Comparison of ENCODE assay signal across 22 cellular contexts in the genomic region with DNA sequence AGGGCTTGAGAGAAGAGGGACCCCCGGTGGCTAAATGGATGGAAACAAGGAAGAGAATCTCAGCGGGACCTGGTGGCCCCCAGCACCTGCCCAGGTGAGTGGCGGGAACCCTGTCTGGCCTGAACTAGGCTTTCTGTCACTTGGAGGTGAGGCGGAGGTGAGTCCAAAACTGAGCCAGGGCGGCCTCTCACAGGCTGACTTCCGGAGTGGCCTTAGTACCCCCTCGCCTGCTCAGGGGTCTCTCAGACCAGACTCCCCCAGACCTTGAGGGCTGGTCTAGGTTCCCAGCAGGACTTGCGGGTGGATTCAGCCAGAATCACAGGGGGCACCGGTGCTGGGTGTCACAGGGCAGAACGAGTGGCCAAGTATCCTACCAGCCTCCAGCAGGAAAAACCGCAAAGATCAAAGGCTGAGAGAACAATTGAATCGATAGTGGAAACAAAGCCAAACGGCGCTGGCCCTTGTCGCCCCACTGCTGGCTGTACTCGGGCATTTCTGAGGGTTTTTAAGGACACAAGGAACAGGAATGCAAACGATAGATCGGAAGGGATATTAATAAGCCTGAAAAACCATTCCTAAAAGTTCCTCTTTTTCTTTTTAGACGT.
DNase-seq lines count a peak whose midpoint lies in the region; ATAC-seq, FAIRE-seq and TF ChIP-seq lines count a peak whose summit lies in the region.
"Had no signal": no experiment of that assay in that cellular context is flagged by ENCODE, and none has a peak within 500 bp of the region (broad histone marks: within the 10 kb centered on the region; RNA-seq: fewer than 3 reads in every experiment).

No MANE protein-coding gene starts in this region.

- H3K9ac ChIP-seq in Loucy (ENCODE audit: low read depth, low read length, poor library complexity, severe bottlenecking) (no peak overlapping the region), H1 (replicated peaks in 1 of 4; ENCODE audit: extremely low read depth in 1 of 4, low read depth in 3 of 4, low read length in 3 of 4) (no peak overlapping the region)

- H3K9me3 Mint-ChIP-seq in activated CD4-positive, alpha-beta memory T cell treated with anti-CD3 and anti-CD28 coated beads, Interleukin-2, amount 10 ng/mL, durations not matched to agents 7 days and 5 days = no peaks in the 10 kb centered on the region
- H3K9me3 Mint-ChIP-seq in activated CD4-positive, alpha-beta memory T cell treated with anti-CD3 and anti-CD28 coated beads for 36 hours = no peaks in the 10 kb centered on the region
- H3K9me3 Mint-ChIP-seq: activated T-helper 1 cell treated with anti-CD3 and anti-CD28 coated beads, Interleukin-12 subunit alpha, Interleukin-12 subunit beta, Interleukin-2, Interleukin-4 antibody, amounts not matched to agents 30 ng/mL and 10 ng/mL and 1 ng/mL, durations not matched to agents 14 hours and 24 hours and 36 hours had no signal

- no peak overlapping the region for H2BK12ac ChIP-seq in H1 (ENCODE audit: low read depth, low read length)

- POLR2A ChIA-PET in activated CD4-positive, alpha-beta memory T cell treated with anti-CD3 and anti-CD28 coated beads, Interleukin-2, amount 10 ng/mL, durations not matched to agents 7 days and 5 days (lab: Charles Lee) = interaction anchor here (0.8 kb wide), 1 partner anchor 10 kb away, joined by 4 read pairs; no protein-coding TSS in a partner anchor
- POLR2A ChIA-PET in activated CD4-positive, alpha-beta memory T cell treated with anti-CD3 and anti-CD28 coated beads for 36 hours (lab: Charles Lee) = no interaction called here
- POLR2A ChIA-PET in H1 (lab: Charles Lee; ENCODE audit: partially characterized antibody) = no interaction called here

- H3K9me3 ChIP-seq in Loucy (ENCODE audit: insufficient read depth, low read depth, low read length) (no peaks in the 10 kb centered on the region), H1 (ENCODE audit: insufficient read depth in 2 of 2, low read depth in 1 of 2, low read length in 1 of 2) (peaks cover 4 to 11% of the 10 kb centered on the region in 2 experiments; a peak in 3 of 4 replicates)
- H3K9me3 ChIP-seq: adrenal gland had no signal

- no peak overlapping the region for H4K8ac ChIP-seq in H1 (ENCODE audit: extremely low read depth, insufficient read depth, low read length)

- 0 out of 2 replicates have a peak, but pooled peaks have one; percentile 10 for TF ChIP-seq CTCF in Loucy (conservative IDR thresholded peaks at IDR 0.05; ENCODE audit: low read length)
- TF ChIP-seq CTCF in H1 (IDR thresholded peaks at IDR 0.05; ENCODE audit: control extremely low read depth in 1 of 3, insufficient read depth in 1 of 3, low read depth in 1 of 3, low read length in 3 of 3) = no peak

- no peak for FAIRE-seq in H1 (lab: Jason Lieb, UNC)
- FAIRE-seq: frontal cortex, GM12892, TTC549 had no signal

- peaks cover 32% of the 10 kb centered on the region for H3K4me1 Mint-ChIP-seq in activated CD4-positive, alpha-beta memory T cell treated with anti-CD3 and anti-CD28 coated beads, Interleukin-2, amount 10 ng/mL, durations not matched to agents 7 days and 5 days
- peaks cover 17% of the 10 kb centered on the region for H3K4me1 Mint-ChIP-seq in activated CD4-positive, alpha-beta memory T cell treated with anti-CD3 and anti-CD28 coated beads for 36 hours (ENCODE audit: low read depth)

- H3K79me2 ChIP-seq in Loucy (ENCODE audit: insufficient read depth, low read length) (no peaks in the 10 kb centered on the region), H1 (ENCODE audit: control insufficient read depth in 1 of 2, insufficient read depth in 2 of 2, low read length in 2 of 2) (no peaks in the 10 kb centered on the region)

- peak overlapping the region; percentile 53; the same call in 1 of the 2 replicates for H2AK5ac ChIP-seq in H1 (ENCODE audit: low read depth, low read length)

- H3K56ac ChIP-seq in H1 (replicated peaks; ENCODE audit: insufficient read length, low read depth, low read length) = no peak overlapping the region

- H2BK15ac ChIP-seq in H1 (ENCODE audit: low read length) = no peak overlapping the region

- peak overlapping the region; percentile 60 for H3K4me3 Mint-ChIP-seq in activated CD4-positive, alpha-beta memory T cell treated with anti-CD3 and anti-CD28 coated beads, Interleukin-2, amount 10 ng/mL, durations not matched to agents 7 days and 5 days
- no peak overlapping the region for H3K4me3 Mint-ChIP-seq in activated CD4-positive, alpha-beta memory T cell treated with anti-CD3 and anti-CD28 coated beads for 36 hours
- H3K4me3 Mint-ChIP-seq: activated T-helper 1 cell treated with anti-CD3 and anti-CD28 coated beads, Interleukin-12 subunit alpha, Interleukin-12 subunit beta, Interleukin-2, Interleukin-4 antibody, amounts not matched to agents 30 ng/mL and 10 ng/mL and 1 ng/mL, durations not matched to agents 14 hours and 24 hours and 36 hours had no signal

- no peak overlapping the region for H3K4ac ChIP-seq in H1 (replicated peaks; ENCODE audit: insufficient read length, low read depth, low read length)

- no peak overlapping the region for H2BK5ac ChIP-seq in H1 (ENCODE audit: low read depth, low read length)

- no peaks in the 10 kb centered on the region for H3K9me2 ChIP-seq in Loucy (replicated peaks; ENCODE audit: low read depth, low read length)

- no peak for TF ChIP-seq EP300 in H1 (IDR thresholded peaks at IDR 0.05; ENCODE audit: borderline replicate concordance in 1 of 2, low read depth in 2 of 2, low read length in 2 of 2)

- peak overlapping the region; percentile 56 for H3K4me2 ChIP-seq in Loucy (ENCODE audit: low read depth, low read length, poor library complexity, severe bottlenecking)
- no peak overlapping the region for H3K4me2 ChIP-seq in H1 (ENCODE audit: insufficient read depth in 1 of 2, low read depth in 2 of 2, low read length in 2 of 2)

- peaks cover 35% of the 10 kb centered on the region for H3K27me3 Mint-ChIP-seq in activated CD4-positive, alpha-beta memory T cell treated with anti-CD3 and anti-CD28 coated beads, Interleukin-2, amount 10 ng/mL, durations not matched to agents 7 days and 5 days
- H3K27me3 Mint-ChIP-seq in activated CD4-positive, alpha-beta memory T cell treated with anti-CD3 and anti-CD28 coated beads for 36 hours = peaks cover 29% of the 10 kb centered on the region

- H4K5ac ChIP-seq in H1 (ENCODE audit: insufficient read length, low read depth, low read length) = no peak overlapping the region

- no peak overlapping the region for H2AFZ ChIP-seq in Loucy (ENCODE audit: low read length)
- H2AFZ ChIP-seq in H1 (ENCODE audit: low read length) = no peak overlapping the region

- peak overlapping the region; percentile 22 for H3K4me3 ChIP-seq in Loucy (ENCODE audit: low read length, poor library complexity, severe bottlenecking)
- no peak overlapping the region for H3K4me3 ChIP-seq in H1 (ENCODE audit: extremely low read depth in 1 of 4, insufficient read depth in 2 of 4, low read depth in 3 of 4, low read length in 4 of 4)
- H3K4me3 ChIP-seq: adrenal gland, lung, SJCRH30 had no signal

- no peaks in the 10 kb centered on the region for H3K79me1 ChIP-seq in H1 (ENCODE audit: low read depth, low read length)

- intact Hi-C loops in activated CD4-positive, alpha-beta memory T cell treated with anti-CD3 and anti-CD28 coated beads for 36 hours (cut with micrococcal nuclease) = no loop called here

- WGBS in H1 (ENCODE audit: extremely low coverage in 1 of 2, insufficient coverage in 1 of 2, insufficient read length in 1 of 2, insufficient replicate concordance in 2 of 2, low coverage in 1 of 2, low lambda C conversion rate in 2 of 2, missing lambda C conversion rate in 1 of 2), 2 experiments = 69% methylated on average over 18 of the region's 19 CpGs; no CpG with 5 or more reads in 1 of the 2 experiments

- H3K27ac ChIP-seq in H1 (ENCODE audit: low read depth, low read length) = no peak overlapping the region
- H3K27ac ChIP-seq: adrenal gland, SJCRH30 had no signal

- no peak overlapping the region for H2BK120ac ChIP-seq in H1 (replicated peaks; ENCODE audit: low read depth, low read length)

- H4K91ac ChIP-seq in H1 (replicated peaks; ENCODE audit: insufficient read length, low read length) = no peak overlapping the region

- H3K4me1 ChIP-seq in Loucy (ENCODE audit: insufficient read depth, low read length, poor library complexity, severe bottlenecking) = peaks cover 24% of the 10 kb centered on the region
- H3K4me1 ChIP-seq in H1 (replicated peaks in 1 of 4; ENCODE audit: control insufficient read depth in 3 of 4, insufficient read depth in 4 of 4, low read length in 3 of 4) = peaks cover 0 to 14% (median 4%) of the 10 kb centered on the region in 4 experiments; a peak in 5 of 7 replicates
- H3K4me1 ChIP-seq: adrenal gland, SJCRH30 had no signal

- no peaks in the 10 kb centered on the region for H3K36me3 Mint-ChIP-seq in activated CD4-positive, alpha-beta memory T cell treated with anti-CD3 and anti-CD28 coated beads, Interleukin-2, amount 10 ng/mL, durations not matched to agents 7 days and 5 days (ENCODE audit: low read depth)
- no peaks in the 10 kb centered on the region for H3K36me3 Mint-ChIP-seq in activated CD4-positive, alpha-beta memory T cell treated with anti-CD3 and anti-CD28 coated beads for 36 hours
- H3K36me3 Mint-ChIP-seq: naive thymus-derived CD4-positive, alpha-beta T cell had no signal

- no peaks in the 10 kb centered on the region for H4K20me1 ChIP-seq in Loucy (ENCODE audit: insufficient read depth, low read length, poor library complexity, severe bottlenecking)
- no peaks in the 10 kb centered on the region for H4K20me1 ChIP-seq in H1 (replicated peaks in 1 of 2; ENCODE audit: control insufficient read depth in 1 of 2, insufficient read depth in 2 of 2, low read length in 2 of 2)

- H3K27me3 ChIP-seq in Loucy (ENCODE audit: insufficient read depth, low read length, poor library complexity, severe bottlenecking) (no peaks in the 10 kb centered on the region), H1 (replicated peaks in 1 of 4; ENCODE audit: control insufficient read depth in 3 of 4, extremely low read depth in 1 of 4, insufficient read depth in 3 of 4, low read length in 3 of 4) (no peaks in the 10 kb centered on the region)

- CTCF ChIA-PET in activated CD4-positive, alpha-beta memory T cell treated with anti-CD3 and anti-CD28 coated beads, Interleukin-2, amount 10 ng/mL, durations not matched to agents 7 days and 5 days (lab: Charles Lee) = interaction anchor here (1.4 kb wide), 1 partner anchor 340 kb away, joined by 4 read pairs; no protein-coding TSS in a partner anchor
- CTCF ChIA-PET in activated CD4-positive, alpha-beta memory T cell treated with anti-CD3 and anti-CD28 coated beads for 36 hours (lab: Charles Lee) = interaction anchor here (3.2 kb wide), 1 partner anchor 10 kb away, joined by 14 read pairs; no protein-coding TSS in a partner anchor
- CTCF ChIA-PET in H1 (lab: Charles Lee; ENCODE audit: partially characterized antibody) = interaction anchor here (1.1 to 22.3 kb wide), 2 partner anchors 21 to 76 kb away, joined by 3 to 908 read pairs; partner anchors contain the start of gene WFS1

- no peak overlapping the region for H3K14ac ChIP-seq in H1 (ENCODE audit: insufficient read length)

- no peak overlapping the region for H3K23ac ChIP-seq in H1 (ENCODE audit: insufficient read length)

- H3F3A ChIP-seq in Loucy (ENCODE audit: low read depth) = no peaks in the 10 kb centered on the region

- no peaks in the 10 kb centered on the region for H3K23me2 ChIP-seq in H1 (ENCODE audit: low read depth, low read length)

- no peak for DNase-seq in activated CD4-positive, alpha-beta memory T cell treated with anti-CD3 and anti-CD28 coated beads, Interleukin-2, amount 10 ng/mL, durations not matched to agents 7 days and 5 days
- DNase-seq in activated CD4-positive, alpha-beta memory T cell treated with anti-CD3 and anti-CD28 coated beads for 36 hours = no peak
- DNase-seq in H1 (ENCODE audit: low read depth in 1 of 2, low spot score in 2 of 2) = no peak
- DNase-seq in renal cortical epithelial cell (ENCODE audit: low read depth) = peak; percentile 5
- DNase-seq in GOT3 (lab: John Stamatoyannopoulos, UW) = no peak
- no peak for DNase-seq in NOMO-1 treated with DMSO at 0.1 percent for 48 hours (lab: John Stamatoyannopoulos, UW; ENCODE audit: unreplicated experiment)
- DNase-seq: activated CD4-positive, alpha-beta T cell treated with anti-CD3 and anti-CD28 coated beads, Interleukin-2, amount 50 U/mL, for 1 hour; adrenal gland; COR-L47; GDM1; Kasumi-1; naive thymus-derived CD4-positive, alpha-beta T cell; NCI-H1417 treated with DMSO at 0.1 percent for 48 hours; NCI-H446 treated with DMSO at 0.1 percent for 48 hours; SJCRH30 had no signal

- no peak overlapping the region for H2BK20ac ChIP-seq in H1 (ENCODE audit: low read length)

- no peak for TF ChIP-seq POLR2A in H1 (IDR thresholded peaks at IDR 0.05; ENCODE audit: control extremely low read depth in 1 of 2, low read depth in 2 of 2, low read length in 2 of 2)

- H3K36me3 ChIP-seq in Loucy (ENCODE audit: insufficient read depth, low read length) (no peaks in the 10 kb centered on the region), H1 (ENCODE audit: control insufficient read depth in 2 of 4, insufficient read depth in 4 of 4, low read length in 3 of 4) (no peaks in the 10 kb centered on the region)
- H3K36me3 ChIP-seq: adrenal gland, SJCRH30 had no signal

- no peak for TF ChIP-seq RAD21 in H1 (IDR thresholded peaks at IDR 0.05 in 1 of 2, conservative IDR thresholded peaks at IDR 0.05 in 1 of 2; ENCODE audit: low read depth in 2 of 2, low read length in 2 of 2)

- no peak overlapping the region for H3K27ac Mint-ChIP-seq in activated CD4-positive, alpha-beta memory T cell treated with anti-CD3 and anti-CD28 coated beads, Interleukin-2, amount 10 ng/mL, durations not matched to agents 7 days and 5 days
- H3K27ac Mint-ChIP-seq in activated CD4-positive, alpha-beta memory T cell treated with anti-CD3 and anti-CD28 coated beads for 36 hours = no peak overlapping the region

- no peak for ATAC-seq in GM19463 (IDR thresholded peaks at IDR 0.05; ENCODE audit: unreplicated experiment)
- ATAC-seq: naive thymus-derived CD4-positive, alpha-beta T cell had no signal

- H3K18ac ChIP-seq in H1 (ENCODE audit: extremely low read depth, low read length) = no peak overlapping the region
